Comparison of ENCODE assay signal across 12 cellular contexts in the genomic region with DNA sequence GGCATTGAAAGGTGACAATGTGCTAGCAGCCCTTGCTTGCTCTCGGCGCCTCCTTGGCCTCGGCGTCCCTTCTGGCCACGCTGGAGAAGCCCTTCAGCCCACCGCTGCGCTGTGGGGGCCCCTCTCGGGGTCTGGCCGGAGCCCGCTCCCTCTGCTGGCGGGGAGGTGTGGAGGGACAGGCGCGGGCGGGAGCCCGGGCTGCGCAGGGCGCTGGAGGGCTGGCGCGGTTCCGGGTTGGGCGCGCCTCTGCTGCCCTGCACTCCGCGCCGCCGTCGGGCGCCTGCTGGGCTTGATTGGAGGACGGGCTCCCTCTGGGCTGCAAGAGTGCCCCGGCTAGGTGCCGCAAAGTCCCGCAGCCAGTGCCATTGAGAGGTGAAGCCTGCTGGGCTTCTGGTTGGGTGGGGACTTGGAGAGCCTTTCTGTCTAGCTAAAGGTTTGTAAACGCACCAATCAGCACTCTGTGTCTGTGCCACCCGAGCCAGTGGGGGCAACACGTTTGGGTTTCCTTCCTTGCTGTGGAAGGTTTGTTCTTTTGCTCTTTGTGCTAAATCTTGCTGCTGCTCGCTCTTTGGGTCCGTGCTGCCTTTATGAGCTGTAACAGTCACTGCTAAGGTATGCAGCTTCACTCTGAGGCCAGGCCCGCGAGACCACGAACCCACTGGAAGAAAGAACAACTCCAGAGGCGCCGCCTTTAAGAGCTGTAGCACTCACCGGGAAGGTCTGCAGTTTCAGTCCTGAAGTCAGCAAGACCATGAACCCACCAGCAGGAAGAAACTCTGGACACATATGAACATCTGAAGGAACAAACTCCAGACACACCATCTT. TPM values are rescaled to one million over a fixed set of nuclear protein-coding genes. Genes with fewer than 3 reads are reported as not detected.
DNase-seq lines count a peak whose midpoint lies in the region; ATAC-seq and TF ChIP-seq lines count a peak whose summit lies in the region.
"Had no signal": no experiment of that assay in that cellular context is flagged by ENCODE, and none has a peak within 500 bp of the region (broad histone marks: within the 10 kb centered on the region; RNA-seq: fewer than 3 reads in every experiment).

No MANE protein-coding gene starts in this region.

- peak overlapping the region; percentile 66 for H3K27ac Mint-ChIP-seq in progenitor cell of endocrine pancreas
- H3K27ac Mint-ChIP-seq in activated CD4-positive, alpha-beta T cell treated with anti-CD3 and anti-CD28 coated beads, Interleukin-2, amount 10 ng/mL, durations not matched to agents 7 days and 5 days, result no peak overlapping the region

- TF ChIP-seq RAD21 in HCT116 (IDR thresholded peaks at IDR 0.05; ENCODE audit: low read depth), result no peak

- no peaks in the 10 kb centered on the region for H3K9me3 Mint-ChIP-seq in progenitor cell of endocrine pancreas (ENCODE audit: low read depth)
- no peaks in the 10 kb centered on the region for H3K9me3 Mint-ChIP-seq in activated CD4-positive, alpha-beta T cell treated with anti-CD3 and anti-CD28 coated beads, Interleukin-2, amount 10 ng/mL, durations not matched to agents 7 days and 5 days
- H3K9me3 Mint-ChIP-seq: brain had no signal

- H3K4me2 ChIP-seq in HCT116 (ENCODE audit: low read length), result peak overlapping the region; percentile 47

- DNase-seq in HCT116 (ENCODE audit: low read depth, low spot score) (no peak), RPMI7951 (ENCODE audit: low read depth) (peak; percentile 75), fibroblast of peridontal ligament (ENCODE audit: extremely low read depth) (peak; percentile 19), progenitor cell of endocrine pancreas (ENCODE audit: low spot score, unreplicated experiment) (peak; percentile 43), Kasumi-1 (lab: John Stamatoyannopoulos, UW) (no peak)
- DNase-seq in activated CD4-positive, alpha-beta T cell treated with anti-CD3 and anti-CD28 coated beads, Interleukin-2, amount 10 ng/mL, durations not matched to agents 7 days and 5 days, result no peak
- no peak for DNase-seq in activated CD4-positive, CD25-positive, alpha-beta regulatory T cell (lab: John Stamatoyannopoulos, UW)
- DNase-seq: stimulated activated CD4-positive, alpha-beta T cell treated with anti-CD3 and anti-CD28 coated beads, Interleukin-15, amount 100 ng/mL, for 24 hours; stimulated activated naive CD4-positive, alpha-beta T cell had no signal

- TF ChIP-seq CTCF in HCT116 (IDR thresholded peaks at IDR 0.05 in 2 of 3, conservative IDR thresholded peaks at IDR 0.05 in 1 of 3; ENCODE audit: borderline replicate concordance in 1 of 3, insufficient read depth in 1 of 3, low read depth in 2 of 3, low read length in 2 of 3) (no peak), progenitor cell of endocrine pancreas (IDR thresholded peaks at IDR 0.05; ENCODE audit: unreplicated experiment) (peak; percentile 49)

- H3K27ac ChIP-seq in HCT116 (ENCODE audit: low read depth, low read length), result no peak overlapping the region; the same call in 1 of the 2 replicates
- H3K27ac ChIP-seq: HL-60 had no signal

- no peaks in the 10 kb centered on the region for H3K9me3 ChIP-seq in HCT116 (ENCODE audit: control insufficient read depth in 1 of 2, insufficient read depth in 1 of 2, low read depth in 1 of 2, low read length in 2 of 2)

- BruUV-seq in HCT116 (replicated peaks; lab: Mats Ljungman, UMichigan), result no TSS peak

- POLR2A ChIA-PET in HCT116 (lab: Charles Lee), result no interaction called here
- POLR2A ChIA-PET in activated CD4-positive, alpha-beta T cell treated with anti-CD3 and anti-CD28 coated beads, Interleukin-2, amount 10 ng/mL, durations not matched to agents 7 days and 5 days (lab: Charles Lee), result no interaction called here

- H3K36me3 Mint-ChIP-seq in progenitor cell of endocrine pancreas (ENCODE audit: insufficient read depth), result no peaks in the 10 kb centered on the region
- H3K36me3 Mint-ChIP-seq in activated CD4-positive, alpha-beta T cell treated with anti-CD3 and anti-CD28 coated beads, Interleukin-2, amount 10 ng/mL, durations not matched to agents 7 days and 5 days (ENCODE audit: low read depth), result no peaks in the 10 kb centered on the region
- H3K36me3 Mint-ChIP-seq: brain had no signal

- no peaks in the 10 kb centered on the region for H3K36me3 ChIP-seq in HCT116 (ENCODE audit: control insufficient read depth in 1 of 2, insufficient read depth in 2 of 2, low read length in 2 of 2)

- H3K79me2 ChIP-seq in HCT116 (ENCODE audit: insufficient read depth, low read length), result no peaks in the 10 kb centered on the region

- no peak overlapping the region for H3K9ac ChIP-seq in HCT116 (ENCODE audit: low read length)

- H4K20me1 ChIP-seq in HCT116 (ENCODE audit: insufficient read depth), result no peaks in the 10 kb centered on the region

- H2AFZ ChIP-seq in HCT116 (ENCODE audit: low read depth, low read length, poor library complexity, severe bottlenecking), result peak overlapping the region; percentile 7

- no peak for TF ChIP-seq POLR2A in HCT116 (IDR thresholded peaks at IDR 0.05; ENCODE audit: borderline replicate concordance, extremely low read depth, insufficient read depth, insufficient read length)

- CTCF ChIA-PET in HCT116 (lab: Charles Lee), result no interaction called here
- CTCF ChIA-PET in activated CD4-positive, alpha-beta T cell treated with anti-CD3 and anti-CD28 coated beads, Interleukin-2, amount 10 ng/mL, durations not matched to agents 7 days and 5 days (lab: Charles Lee), result interaction anchor here (0.6 to 1.6 kb wide), 4 partner anchors 11 to 818 kb away, joined by 3 to 5 read pairs (median 3); partner anchors contain the start of gene IMP4

- H3K9me2 ChIP-seq in HCT116 (ENCODE audit: insufficient read depth), result no peaks in the 10 kb centered on the region

- peaks cover 0 to 23% of the 10 kb centered on the region in 2 experiments; a peak in 1 of 4 replicates for H3K4me1 ChIP-seq in HCT116 (ENCODE audit: control insufficient read depth in 1 of 2, insufficient read depth in 2 of 2, low read length in 2 of 2)

- H3K27me3 Mint-ChIP-seq in progenitor cell of endocrine pancreas, result peaks cover 61% of the 10 kb centered on the region
- peaks cover 56% of the 10 kb centered on the region for H3K27me3 Mint-ChIP-seq in activated CD4-positive, alpha-beta T cell treated with anti-CD3 and anti-CD28 coated beads, Interleukin-2, amount 10 ng/mL, durations not matched to agents 7 days and 5 days

- intact Hi-C loops in HCT116 (cut with micrococcal nuclease), result no loop called here

- H3K4me1 Mint-ChIP-seq in progenitor cell of endocrine pancreas (ENCODE audit: low read depth), result peaks cover 3% of the 10 kb centered on the region
- H3K4me1 Mint-ChIP-seq in activated CD4-positive, alpha-beta T cell treated with anti-CD3 and anti-CD28 coated beads, Interleukin-2, amount 10 ng/mL, durations not matched to agents 7 days and 5 days, result peaks cover 6% of the 10 kb centered on the region

- H3K27me3 ChIP-seq in HCT116 (ENCODE audit: insufficient read depth, low read length), result peaks cover 13% of the 10 kb centered on the region

- ATAC-seq in HCT116 (peak; percentile 52), HG03196 (IDR thresholded peaks at IDR 0.05; ENCODE audit: unreplicated experiment) (no peak)

- peak overlapping the region; percentile 47 for H3K4me3 Mint-ChIP-seq in progenitor cell of endocrine pancreas (ENCODE audit: low read depth)
- H3K4me3 Mint-ChIP-seq in activated CD4-positive, alpha-beta T cell treated with anti-CD3 and anti-CD28 coated beads, Interleukin-2, amount 10 ng/mL, durations not matched to agents 7 days and 5 days, result no peak overlapping the region

- RAD21 ChIA-PET in HCT116 (lab: Charles Lee; ENCODE audit: low non-redundant PET in 1 of 2, low total read pairs in 2 of 2, uncharacterized antibody in 2 of 2, unreplicated experiment in 2 of 2), result no interaction called here

- H3K4me3 ChIP-seq in HCT116 (replicated peaks in 1 of 2; ENCODE audit: low read depth in 1 of 2, low read length in 2 of 2), result no peak overlapping the region

TF ChIP-seq in HCT116, 20 proteins besides CTCF, POLR2A, EP300 and RAD21:
- TF ChIP-seq ZFX (IDR thresholded peaks at IDR 0.05) (0 out of 2 replicates have a peak, but pooled peaks have one; percentile 14), EZH2 (IDR thresholded peaks at IDR 0.05) (no peak), TCF7L2 (IDR thresholded peaks at IDR 0.05; ENCODE audit: borderline replicate concordance, extremely low read depth, insufficient read depth, insufficient read length) (no peak), ATF3 (IDR thresholded peaks at IDR 0.05) (no peak), FOSL1 (IDR thresholded peaks at IDR 0.05; ENCODE audit: low read depth) (0 out of 2 replicates have a peak, but pooled peaks have one; percentile 21)

RNA-seq across cellular contexts. Expression of gene IMP4, which starts 14.8 kb away (rescaled TPM):
- total RNA-seq in HCT116 (2021; ENCODE audit: unreplicated experiment), result 121 TPM
- polyA plus RNA-seq in HCT116 (2012), result 136 and 146 TPM in 2 replicates
- 103 and 118 TPM in 2 replicates for total RNA-seq in RPMI7951 (2014; rRNA removed; shearing (Covaris generic))
- 43.0 and 44.8 TPM in 2 replicates for total RNA-seq in progenitor cell of endocrine pancreas
- 10 to 100 TPM; 71.1 to 75.2 TPM for total RNA-seq in activated CD4-positive, alpha-beta T cell treated with anti-CD3 and anti-CD28 coated beads, Interleukin-2, amount 10 ng/mL, durations not matched to agents 7 days and 5 days

RNA-seq across cellular contexts. Expression of gene PTPN18, which starts 27.9 kb away (rescaled TPM):
- 52.4 TPM for total RNA-seq in HCT116 (2021; ENCODE audit: unreplicated experiment)
- 27.1 and 27.9 TPM in 2 replicates for polyA plus RNA-seq in HCT116 (2012)
- 26.0 and 28.4 TPM in 2 replicates for total RNA-seq in RPMI7951 (2014; rRNA removed; shearing (Covaris generic))
- 47.5 and 50.0 TPM in 2 replicates for total RNA-seq in progenitor cell of endocrine pancreas
- 10 to 100 TPM; 88.2 to 89.2 TPM for total RNA-seq in activated CD4-positive, alpha-beta T cell treated with anti-CD3 and anti-CD28 coated beads, Interleukin-2, amount 10 ng/mL, durations not matched to agents 7 days and 5 days

Comparison
In these comparisons a context has a peak if more than half of its experiments do, and no peak if none do; other contexts are left out.
1. DNase-seq: peak in RPMI7951 (single experiment), fibroblast of peridontal ligament (single experiment) and progenitor cell of endocrine pancreas (single experiment); none in HCT116 (single experiment), activated CD4-positive, alpha-beta T cell treated with anti-CD3 and anti-CD28 coated beads, Interleukin-2, amount 10 ng/mL, durations not matched to agents 7 days and 5 days (single experiment), activated CD4-positive, CD25-positive, alpha-beta regulatory T cell (0 of 4) and Kasumi-1 (0 of 2).